Comparison of ENCODE assay signal across 16 cellular contexts in genomic region chr17:43011728-43012472, GRCh38. TPM values are rescaled to one million over a fixed set of nuclear protein-coding genes. Genes with fewer than 3 reads are reported as not detected.
DNase-seq lines count a peak whose midpoint lies in the region; ATAC-seq, FAIRE-seq and TF ChIP-seq lines count a peak whose summit lies in the region.
"Had no signal": no experiment of that assay in that cellular context is flagged by ENCODE, and none has a peak within 500 bp of the region (broad histone marks: within the 10 kb centered on the region; RNA-seq: fewer than 3 reads in every experiment).

No MANE protein-coding gene starts in this region.

- H3K4me3 ChIP-seq in body of pancreas = no peak overlapping the region
- no peak overlapping the region for H3K4me3 ChIP-seq in HepG2 (replicated peaks in 1 of 3; ENCODE audit: insufficient read depth in 1 of 3, low read depth in 2 of 3, low read length in 3 of 3)
- H3K4me3 ChIP-seq: BLaER1 had no signal

- no TSS peak for BruUV-seq in HepG2 (replicated peaks; lab: Mats Ljungman, UMichigan)

- POLR2A ChIA-PET in HepG2 (lab: Yijun Ruan, JAX) = interaction anchor here (1.0 to 8.3 kb wide), 11 partner anchors 9 to 403 kb away, joined by 3 to 162 read pairs (median 8); partner anchors contain the start of genes NBR1, RETREG3, RND2 and RPL27

- TF ChIP-seq CTCF in body of pancreas (IDR thresholded peaks at IDR 0.05) = no peak
- TF ChIP-seq CTCF in HepG2 (CRISPR knock-in tag; IDR thresholded peaks at IDR 0.05) = no peak

- H3K4me2 ChIP-seq in HepG2 (ENCODE audit: low read depth, low read length) = peak overlapping the region; percentile 41
- H3K4me2 ChIP-seq: BLaER1 had no signal

- H3K27me3 ChIP-seq in body of pancreas (no peaks in the 10 kb centered on the region), HepG2 (ENCODE audit: control insufficient read depth in 1 of 2, insufficient read depth in 2 of 2, low read length in 2 of 2) (no peaks in the 10 kb centered on the region; a peak in 1 of 5 replicates)
- H3K27me3 ChIP-seq: BLaER1 had no signal

- FAIRE-seq in HepG2 (lab: Jason Lieb, UNC) = peak; percentile 87

- H3K4me1 Mint-ChIP-seq in stimulated activated effector memory CD8-positive, alpha-beta T cell treated with anti-CD3 and anti-CD28 coated beads, Interleukin-12 subunit alpha, Interleukin-12 subunit beta, amount 100 ng/mL, for 72 hours = peaks cover 24% of the 10 kb centered on the region

- no peaks in the 10 kb centered on the region for H4K20me1 ChIP-seq in HepG2 (ENCODE audit: insufficient read depth, low read length)

- WGBS in body of pancreas, 2 donors = 56 to 64% methylated on average over 11 to 15 of the region's 15 CpGs
- WGBS in HepG2 (ENCODE audit: low lambda C conversion rate) = 68% methylated on average over 15 of the region's 15 CpGs

- no peak overlapping the region for H2AFZ ChIP-seq in HepG2 (ENCODE audit: low read length)

- H3K4me1 ChIP-seq in body of pancreas (peaks cover 24% of the 10 kb centered on the region), HepG2 (ENCODE audit: insufficient read depth, low read length) (peaks cover 85% of the 10 kb centered on the region)

- H3K9ac ChIP-seq in HepG2 (ENCODE audit: insufficient read depth, low read depth, low read length) = peak overlapping the region; percentile 32
- H3K9ac ChIP-seq: BLaER1 had no signal

- TF ChIP-seq EP300 in HepG2 (IDR thresholded peaks at IDR 0.05; ENCODE audit: low read depth in 2 of 2, low read length in 2 of 2) (no peak), HepG2 (CRISPR knock-in tag; IDR thresholded peaks at IDR 0.05; ENCODE audit: borderline replicate concordance) (no peak)

- no peaks in the 10 kb centered on the region for H3K9me3 Mint-ChIP-seq in stimulated activated effector memory CD8-positive, alpha-beta T cell treated with anti-CD3 and anti-CD28 coated beads, Interleukin-12 subunit alpha, Interleukin-12 subunit beta, amount 100 ng/mL, for 72 hours
- H3K9me3 Mint-ChIP-seq: T-cell had no signal

- CTCF ChIA-PET in HepG2 (lab: Yijun Ruan, JAX; ENCODE audit: low intra/inter-chr PET ratio, low total read pairs) = no interaction called here

- peak in 59 of 76 experiments; percentile 11 to 73 (median 35) for DNase-seq in HUDEP-2 (lab: John Stamatoyannopoulos, UW; ENCODE audit: unreplicated experiment in 76 of 76)
- no peak for DNase-seq in body of pancreas
- DNase-seq in HepG2 (ENCODE audit: low spot score) = peak; percentile 35
- no peak for DNase-seq in stimulated activated effector memory CD8-positive, alpha-beta T cell treated with anti-CD3 and anti-CD28 coated beads, Interleukin-12 subunit alpha, Interleukin-12 subunit beta, amount 100 ng/mL, for 72 hours (ENCODE audit: low spot score in 2 of 2)
- no peak for DNase-seq in activated CD4-positive, alpha-beta T cell treated with anti-CD3 and anti-CD28 coated beads for 1 hour
- no peak for DNase-seq in activated CD4-positive, CD25-positive, alpha-beta regulatory T cell (lab: John Stamatoyannopoulos, UW)
- DNase-seq: HCEC 1CT, Karpas-422, nucleus accumbens, T-cell had no signal

- H3K9me3 ChIP-seq in body of pancreas (no peaks in the 10 kb centered on the region), HepG2 (ENCODE audit: low read length) (no peaks in the 10 kb centered on the region)
- H3K9me3 ChIP-seq: BLaER1 had no signal

- H3K4me3 Mint-ChIP-seq in stimulated activated effector memory CD8-positive, alpha-beta T cell treated with anti-CD3 and anti-CD28 coated beads, Interleukin-12 subunit alpha, Interleukin-12 subunit beta, amount 100 ng/mL, for 72 hours = no peak overlapping the region
- H3K4me3 Mint-ChIP-seq: T-cell had no signal

- intact Hi-C loops in body of pancreas (cut with DNase I) (loop anchor here (10.0 kb wide), 1 partner anchor 333 kb away; no protein-coding TSS in a partner anchor), HepG2 (cut with micrococcal nuclease; ENCODE audit: unreplicated experiment) (no loop called here)

- TF ChIP-seq POLR2A in body of pancreas (IDR thresholded peaks at IDR 0.05) (no peak), HepG2 (IDR thresholded peaks at IDR 0.05; ENCODE audit: insufficient read depth in 1 of 2, low read depth in 2 of 2, low read length in 2 of 2) (no peak)

- in situ Hi-C loops in HepG2 (cut with HindIII; ENCODE audit: extremely low pct_ligation_motif_present, low pct_unique_long_range_greater_than_20kb) = no loop called here

- H3K36me3 Mint-ChIP-seq in stimulated activated effector memory CD8-positive, alpha-beta T cell treated with anti-CD3 and anti-CD28 coated beads, Interleukin-12 subunit alpha, Interleukin-12 subunit beta, amount 100 ng/mL, for 72 hours = peaks cover 49% of the 10 kb centered on the region

- peaks cover 5% of the 10 kb centered on the region for H3K79me2 ChIP-seq in HepG2 (ENCODE audit: insufficient read depth, low read length)

- H3K27ac ChIP-seq in body of pancreas (peak overlapping the region in 3 of 4 donors; percentile 8 to 73 (median 14)), HepG2 (ENCODE audit: extremely low read length, insufficient read depth, low read length) (peak overlapping the region; percentile 97)
- H3K27ac ChIP-seq: BLaER1 had no signal

- no peak for TF ChIP-seq RAD21 in HepG2 (CRISPR knock-in tag; IDR thresholded peaks at IDR 0.05)

- peak overlapping the region; percentile 18 for H3K27ac Mint-ChIP-seq in stimulated activated effector memory CD8-positive, alpha-beta T cell treated with anti-CD3 and anti-CD28 coated beads, Interleukin-12 subunit alpha, Interleukin-12 subunit beta, amount 100 ng/mL, for 72 hours
- H3K27ac Mint-ChIP-seq: T-cell had no signal

- H3K36me3 ChIP-seq in body of pancreas (replicated peaks in 1 of 2; ENCODE audit: insufficient read depth in 1 of 2, low read depth in 2 of 2) (no peaks in the 10 kb centered on the region), HepG2 (replicated peaks in 1 of 2; ENCODE audit: control insufficient read depth in 1 of 2, insufficient read depth in 2 of 2, low read length in 2 of 2) (peaks cover 21 to 37% of the 10 kb centered on the region in 2 experiments)

- no peak for ATAC-seq in body of pancreas
- ATAC-seq in HepG2 = no peak
- no peak for ATAC-seq in stimulated activated effector memory CD8-positive, alpha-beta T cell treated with anti-CD3 and anti-CD28 coated beads, Interleukin-12 subunit alpha, Interleukin-12 subunit beta, amount 100 ng/mL, for 72 hours
- no peak for ATAC-seq in HG03565 (IDR thresholded peaks at IDR 0.05; ENCODE audit: unreplicated experiment)
- no peak for ATAC-seq in esophagus mucosa
- ATAC-seq: activated CD4-positive, CD25-positive, alpha-beta regulatory T cell treated with anti-CD3 and anti-CD28 coated beads, Interleukin-2, amount 50 U/mL, for 24 hours; Panc1; T-cell had no signal

RNA-seq across cellular contexts. Expression of gene IFI35, which starts 5.3 kb away (rescaled TPM):
- 10 to 100 TPM; 16.2 to 19.5 TPM for total RNA-seq in body of pancreas
- total RNA-seq in HepG2 (2016; rRNA removed; fragmentation: Illumina TruSeq; extraction: Trizol) = 38.1 and 40.2 TPM in 2 replicates
- 15.0 and 17.1 TPM in 2 replicates for total RNA-seq in HepG2 (2016; cell fraction: cytosol; rRNA removed; fragmentation: Illumina TruSeq; extraction: Trizol; ENCODE audit: low read depth)
- total RNA-seq in HepG2 (2016; cell fraction: insoluble cytoplasmic fraction; rRNA removed; fragmentation: Illumina TruSeq; extraction: Trizol) = 40.0 and 42.7 TPM in 2 replicates
- total RNA-seq in HepG2 (2016; cell fraction: membrane; rRNA removed; fragmentation: Illumina TruSeq; extraction: Trizol) = 17.3 and 20.7 TPM in 2 replicates
- total RNA-seq in HepG2 (2016; cell fraction: nucleus; rRNA removed; fragmentation: Illumina TruSeq; extraction: Trizol) = 20.1 and 24.5 TPM in 2 replicates
- 28.9 and 33.5 TPM in 2 replicates for polyA plus RNA-seq in HepG2 (2011; rRNA removed)
- polyA plus RNA-seq in HepG2 (2011; cell fraction: cytosol; rRNA removed) = 41.0 and 41.7 TPM in 2 replicates
- polyA plus RNA-seq in HepG2 (2011; cell fraction: nucleus; rRNA removed) = 39.4 and 53.8 TPM in 2 replicates
- polyA plus RNA-seq in HepG2 (2012) = 15.3 and 21.4 TPM in 2 replicates
- polyA plus RNA-seq in HepG2 (2016; cell fraction: cytosol; fragmentation: Illumina TruSeq; extraction: Trizol; ENCODE audit: low read depth) = 8.4 and 11.2 TPM in 2 replicates
- polyA plus RNA-seq in HepG2 (2016; cell fraction: insoluble cytoplasmic fraction; fragmentation: Illumina TruSeq; extraction: Trizol; ENCODE audit: low read depth) = 41.9 and 42.2 TPM in 2 replicates
- 15.1 and 18.7 TPM in 2 replicates for polyA plus RNA-seq in HepG2 (2016; cell fraction: membrane; fragmentation: Illumina TruSeq; extraction: Trizol; ENCODE audit: low read depth)
- polyA plus RNA-seq in HepG2 (2016; cell fraction: nucleus; fragmentation: Illumina TruSeq; extraction: Trizol; ENCODE audit: insufficient read depth, low read depth) = 35.2 and 38.8 TPM in 2 replicates
- polyA minus RNA-seq in HepG2 (2011; rRNA and poly(A)+ RNA removed; ENCODE audit: low replicate concordance) = 35.6 and 37.0 TPM in 2 replicates
- polyA minus RNA-seq in HepG2 (2011; cell fraction: cytosol; rRNA and poly(A)+ RNA removed) = 6.3 and 8.2 TPM in 2 replicates
- polyA minus RNA-seq in HepG2 (2011; cell fraction: nucleus; rRNA and poly(A)+ RNA removed) = 12.6 and 20.0 TPM in 2 replicates
- total RNA-seq in esophagus mucosa = 7.7 TPM

RNA-seq across cellular contexts. Expression of gene VAT1, which starts 10.3 kb away (rescaled TPM):
- 100 to 1,000 TPM in 1 of 2 donors, 10 to 100 TPM in 1; 83.7 to 101 TPM for total RNA-seq in body of pancreas
- 143 TPM in 2 replicates for total RNA-seq in HepG2 (2016; rRNA removed; fragmentation: Illumina TruSeq; extraction: Trizol)
- total RNA-seq in HepG2 (2016; cell fraction: cytosol; rRNA removed; fragmentation: Illumina TruSeq; extraction: Trizol; ENCODE audit: low read depth) = 24.4 TPM in 2 replicates
- total RNA-seq in HepG2 (2016; cell fraction: insoluble cytoplasmic fraction; rRNA removed; fragmentation: Illumina TruSeq; extraction: Trizol) = 138 and 149 TPM in 2 replicates
- 70.2 and 74.6 TPM in 2 replicates for total RNA-seq in HepG2 (2016; cell fraction: membrane; rRNA removed; fragmentation: Illumina TruSeq; extraction: Trizol)
- total RNA-seq in HepG2 (2016; cell fraction: nucleus; rRNA removed; fragmentation: Illumina TruSeq; extraction: Trizol) = 56.8 and 74.7 TPM in 2 replicates
- 197 and 205 TPM in 2 replicates for polyA plus RNA-seq in HepG2 (2011; rRNA removed)
- 221 and 226 TPM in 2 replicates for polyA plus RNA-seq in HepG2 (2011; cell fraction: cytosol; rRNA removed)
- 88.7 and 112 TPM in 2 replicates for polyA plus RNA-seq in HepG2 (2011; cell fraction: nucleus; rRNA removed)
- 197 and 317 TPM in 2 replicates for polyA plus RNA-seq in HepG2 (2012)
- polyA plus RNA-seq in HepG2 (2016; cell fraction: cytosol; fragmentation: Illumina TruSeq; extraction: Trizol; ENCODE audit: low read depth) = 29.4 and 32.0 TPM in 2 replicates
- 166 and 198 TPM in 2 replicates for polyA plus RNA-seq in HepG2 (2016; cell fraction: insoluble cytoplasmic fraction; fragmentation: Illumina TruSeq; extraction: Trizol; ENCODE audit: low read depth)
- 66.7 and 68.9 TPM in 2 replicates for polyA plus RNA-seq in HepG2 (2016; cell fraction: membrane; fragmentation: Illumina TruSeq; extraction: Trizol; ENCODE audit: low read depth)
- polyA plus RNA-seq in HepG2 (2016; cell fraction: nucleus; fragmentation: Illumina TruSeq; extraction: Trizol; ENCODE audit: insufficient read depth, low read depth) = 103 and 122 TPM in 2 replicates
- polyA minus RNA-seq in HepG2 (2011; rRNA and poly(A)+ RNA removed; ENCODE audit: low replicate concordance) = 175 and 518 TPM in 2 replicates
- 239 and 287 TPM in 2 replicates for polyA minus RNA-seq in HepG2 (2011; cell fraction: cytosol; rRNA and poly(A)+ RNA removed)
- 56.7 and 73.2 TPM in 2 replicates for polyA minus RNA-seq in HepG2 (2011; cell fraction: nucleus; rRNA and poly(A)+ RNA removed)
- total RNA-seq in esophagus mucosa = 83.5 TPM

RNA-seq across cellular contexts. Expression of gene RND2, which starts 13.1 kb away (rescaled TPM):
- under 1 TPM; 0.33 to 0.52 TPM for total RNA-seq in body of pancreas
- total RNA-seq in HepG2 (2016; rRNA removed; fragmentation: Illumina TruSeq; extraction: Trizol) = 0.11 TPM in 2 replicates
- 0.09 and 0.20 TPM in 2 replicates for total RNA-seq in HepG2 (2016; cell fraction: cytosol; rRNA removed; fragmentation: Illumina TruSeq; extraction: Trizol; ENCODE audit: low read depth)
- total RNA-seq in HepG2 (2016; cell fraction: insoluble cytoplasmic fraction; rRNA removed; fragmentation: Illumina TruSeq; extraction: Trizol) = 0.04 and 0.16 TPM in 2 replicates
- total RNA-seq in HepG2 (2016; cell fraction: membrane; rRNA removed; fragmentation: Illumina TruSeq; extraction: Trizol) = 0.14 and 0.19 TPM in 2 replicates
- not detected in 2 replicates for total RNA-seq in HepG2 (2016; cell fraction: nucleus; rRNA removed; fragmentation: Illumina TruSeq; extraction: Trizol)
- polyA plus RNA-seq in HepG2 (2011; rRNA removed) = 0.04 and 0.05 TPM in 2 replicates
- polyA plus RNA-seq in HepG2 (2011; cell fraction: cytosol; rRNA removed) = 0.01 and 0.06 TPM in 2 replicates
- polyA plus RNA-seq in HepG2 (2011; cell fraction: nucleus; rRNA removed) = 0.05 and 0.11 TPM in 2 replicates
- polyA plus RNA-seq in HepG2 (2012) = not detected in 2 replicates
- 0.20 and 0.24 TPM in 2 replicates for polyA plus RNA-seq in HepG2 (2016; cell fraction: cytosol; fragmentation: Illumina TruSeq; extraction: Trizol; ENCODE audit: low read depth)
- polyA plus RNA-seq in HepG2 (2016; cell fraction: insoluble cytoplasmic fraction; fragmentation: Illumina TruSeq; extraction: Trizol; ENCODE audit: low read depth) = 0.10 and 0.17 TPM in 2 replicates
- polyA plus RNA-seq in HepG2 (2016; cell fraction: membrane; fragmentation: Illumina TruSeq; extraction: Trizol; ENCODE audit: low read depth) = 0.16 and 0.21 TPM in 2 replicates
- 0.11 TPM in 2 replicates for polyA plus RNA-seq in HepG2 (2016; cell fraction: nucleus; fragmentation: Illumina TruSeq; extraction: Trizol; ENCODE audit: insufficient read depth, low read depth)
- polyA minus RNA-seq in HepG2 (2011; rRNA and poly(A)+ RNA removed; ENCODE audit: low replicate concordance) = 0.04 and 0.05 TPM in 2 replicates
- not detected in 2 replicates for polyA minus RNA-seq in HepG2 (2011; cell fraction: cytosol; rRNA and poly(A)+ RNA removed)
- not detected in 2 replicates for polyA minus RNA-seq in HepG2 (2011; cell fraction: nucleus; rRNA and poly(A)+ RNA removed)
- 0.16 TPM for total RNA-seq in esophagus mucosa
- total RNA-seq: NCI-H460 had no signal

RNA-seq across cellular contexts. Expression of gene RPL27, which starts 13.7 kb away (rescaled TPM):
- 100 to 1,000 TPM; 406 to 507 TPM for total RNA-seq in body of pancreas
- total RNA-seq in HepG2 (2016; rRNA removed; fragmentation: Illumina TruSeq; extraction: Trizol) = 1,585 and 1,854 TPM in 2 replicates
- 2,474 and 2,700 TPM in 2 replicates for total RNA-seq in HepG2 (2016; cell fraction: cytosol; rRNA removed; fragmentation: Illumina TruSeq; extraction: Trizol; ENCODE audit: low read depth)
- 1,612 and 2,027 TPM in 2 replicates for total RNA-seq in HepG2 (2016; cell fraction: insoluble cytoplasmic fraction; rRNA removed; fragmentation: Illumina TruSeq; extraction: Trizol)
- 3,431 and 3,586 TPM in 2 replicates for total RNA-seq in HepG2 (2016; cell fraction: membrane; rRNA removed; fragmentation: Illumina TruSeq; extraction: Trizol)
- total RNA-seq in HepG2 (2016; cell fraction: nucleus; rRNA removed; fragmentation: Illumina TruSeq; extraction: Trizol) = 594 and 641 TPM in 2 replicates
- 5,537 and 5,840 TPM in 2 replicates for polyA plus RNA-seq in HepG2 (2011; rRNA removed)
- 5,862 and 7,129 TPM in 2 replicates for polyA plus RNA-seq in HepG2 (2011; cell fraction: cytosol; rRNA removed)
- polyA plus RNA-seq in HepG2 (2011; cell fraction: nucleus; rRNA removed) = 1,636 and 1,825 TPM in 2 replicates
- 3,706 and 5,933 TPM in 2 replicates for polyA plus RNA-seq in HepG2 (2012)
- polyA plus RNA-seq in HepG2 (2016; cell fraction: cytosol; fragmentation: Illumina TruSeq; extraction: Trizol; ENCODE audit: low read depth) = 4,996 and 5,283 TPM in 2 replicates
- 3,163 and 3,539 TPM in 2 replicates for polyA plus RNA-seq in HepG2 (2016; cell fraction: insoluble cytoplasmic fraction; fragmentation: Illumina TruSeq; extraction: Trizol; ENCODE audit: low read depth)
- polyA plus RNA-seq in HepG2 (2016; cell fraction: membrane; fragmentation: Illumina TruSeq; extraction: Trizol; ENCODE audit: low read depth) = 5,583 and 6,010 TPM in 2 replicates
- polyA plus RNA-seq in HepG2 (2016; cell fraction: nucleus; fragmentation: Illumina TruSeq; extraction: Trizol; ENCODE audit: insufficient read depth, low read depth) = 1,621 and 1,722 TPM in 2 replicates
- 2,855 and 3,130 TPM in 2 replicates for polyA minus RNA-seq in HepG2 (2011; rRNA and poly(A)+ RNA removed; ENCODE audit: low replicate concordance)
- 813 and 904 TPM in 2 replicates for polyA minus RNA-seq in HepG2 (2011; cell fraction: cytosol; rRNA and poly(A)+ RNA removed)
- polyA minus RNA-seq in HepG2 (2011; cell fraction: nucleus; rRNA and poly(A)+ RNA removed) = 526 and 829 TPM in 2 replicates
- 1,265 TPM for total RNA-seq in esophagus mucosa

RNA-seq across cellular contexts. Expression of gene RUNDC1, which starts 31.5 kb away (rescaled TPM):
- total RNA-seq in body of pancreas = 10 to 100 TPM; 17.1 to 37.6 TPM
- 9.4 and 10.3 TPM in 2 replicates for total RNA-seq in HepG2 (2016; rRNA removed; fragmentation: Illumina TruSeq; extraction: Trizol)
- 0.91 and 1.2 TPM in 2 replicates for total RNA-seq in HepG2 (2016; cell fraction: cytosol; rRNA removed; fragmentation: Illumina TruSeq; extraction: Trizol; ENCODE audit: low read depth)
- total RNA-seq in HepG2 (2016; cell fraction: insoluble cytoplasmic fraction; rRNA removed; fragmentation: Illumina TruSeq; extraction: Trizol) = 8.5 and 10.4 TPM in 2 replicates
- total RNA-seq in HepG2 (2016; cell fraction: membrane; rRNA removed; fragmentation: Illumina TruSeq; extraction: Trizol) = 4.6 and 5.0 TPM in 2 replicates
- 8.3 and 10.3 TPM in 2 replicates for total RNA-seq in HepG2 (2016; cell fraction: nucleus; rRNA removed; fragmentation: Illumina TruSeq; extraction: Trizol)
- 11.4 and 14.0 TPM in 2 replicates for polyA plus RNA-seq in HepG2 (2011; rRNA removed)
- polyA plus RNA-seq in HepG2 (2011; cell fraction: cytosol; rRNA removed) = 5.1 and 5.2 TPM in 2 replicates
- polyA plus RNA-seq in HepG2 (2011; cell fraction: nucleus; rRNA removed) = 16.7 and 21.1 TPM in 2 replicates
- 6.6 and 10.4 TPM in 2 replicates for polyA plus RNA-seq in HepG2 (2012)
- polyA plus RNA-seq in HepG2 (2016; cell fraction: cytosol; fragmentation: Illumina TruSeq; extraction: Trizol; ENCODE audit: low read depth) = 0.78 and 0.85 TPM in 2 replicates
- polyA plus RNA-seq in HepG2 (2016; cell fraction: insoluble cytoplasmic fraction; fragmentation: Illumina TruSeq; extraction: Trizol; ENCODE audit: low read depth) = 7.7 and 8.6 TPM in 2 replicates
- polyA plus RNA-seq in HepG2 (2016; cell fraction: membrane; fragmentation: Illumina TruSeq; extraction: Trizol; ENCODE audit: low read depth) = 2.0 and 2.1 TPM in 2 replicates
- 11.4 and 11.5 TPM in 2 replicates for polyA plus RNA-seq in HepG2 (2016; cell fraction: nucleus; fragmentation: Illumina TruSeq; extraction: Trizol; ENCODE audit: insufficient read depth, low read depth)
- 23.4 and 27.0 TPM in 2 replicates for polyA minus RNA-seq in HepG2 (2011; rRNA and poly(A)+ RNA removed; ENCODE audit: low replicate concordance)
- 5.7 and 6.1 TPM in 2 replicates for polyA minus RNA-seq in HepG2 (2011; cell fraction: cytosol; rRNA and poly(A)+ RNA removed)
- 17.3 and 20.8 TPM in 2 replicates for polyA minus RNA-seq in HepG2 (2011; cell fraction: nucleus; rRNA and poly(A)+ RNA removed)
- 5.8 TPM for total RNA-seq in esophagus mucosa

Comparison
In these comparisons a context has a peak if more than half of its experiments do, and no peak if none do; other contexts are left out.
1. DNase-seq: peak in HUDEP-2 (59 of 76) and HepG2 (single experiment); none in body of pancreas (0 of 4), stimulated activated effector memory CD8-positive, alpha-beta T cell treated with anti-CD3 and anti-CD28 coated beads, Interleukin-12 subunit alpha, Interleukin-12 subunit beta, amount 100 ng/mL, for 72 hours (0 of 2), activated CD4-positive, alpha-beta T cell treated with anti-CD3 and anti-CD28 coated beads for 1 hour (single experiment) and activated CD4-positive, CD25-positive, alpha-beta regulatory T cell (0 of 4).